In genomic region chr2:118658581-118659248, GRCh38 we compare ENCODE assay signal across 16 cellular contexts.
DNase-seq lines count a peak whose midpoint lies in the region; ATAC-seq and TF ChIP-seq lines count a peak whose summit lies in the region.
"Had no signal": no experiment of that assay in that cellular context is flagged by ENCODE, and none has a peak within 500 bp of the region (broad histone marks: within the 10 kb centered on the region; RNA-seq: fewer than 3 reads in every experiment).

No MANE protein-coding gene starts in this region.

- H3K4me3 Mint-ChIP-seq in MCF 10A (ENCODE audit: unreplicated experiment), result no peak overlapping the region
- H3K4me3 Mint-ChIP-seq: CD4-positive, alpha-beta memory T cell; H9 had no signal

- dilution Hi-C loops in mammary epithelial cell (cut with HindIII; ENCODE audit: low sequenced_read_pairs), result no loop called here

- H3K9me2 ChIP-seq in GM23248 (ENCODE audit: insufficient read depth), result no peaks in the 10 kb centered on the region

- H3K4me3 ChIP-seq in mammary epithelial cell (replicated peaks in 1 of 3; ENCODE audit: insufficient read depth in 1 of 3, low read depth in 2 of 3, low read length in 3 of 3) (no peak overlapping the region), GM23248 (no peak overlapping the region), esophagus muscularis mucosa (no peak overlapping the region)

- no peak for TF ChIP-seq EP300 in esophagus muscularis mucosa (IDR thresholded peaks at IDR 0.05)

- intact Hi-C loops in mammary epithelial cell (cut with micrococcal nuclease), result no loop called here
- intact Hi-C loops in MCF 10A (cut with micrococcal nuclease), result no loop called here
- intact Hi-C loops in esophagus muscularis mucosa (cut with DNase I), result no loop called here

- H3K9me3 ChIP-seq in mammary epithelial cell (replicated peaks; ENCODE audit: insufficient read depth, low read length), result no peaks in the 10 kb centered on the region
- no peaks in the 10 kb centered on the region for H3K9me3 ChIP-seq in GM23248 (ENCODE audit: low read depth)
- no peaks in the 10 kb centered on the region for H3K9me3 ChIP-seq in esophagus muscularis mucosa
- H3K9me3 ChIP-seq: BE2C had no signal

- H3K79me2 ChIP-seq in mammary epithelial cell (ENCODE audit: insufficient read depth, low read length) (no peaks in the 10 kb centered on the region), GM23248 (ENCODE audit: insufficient read depth) (no peaks in the 10 kb centered on the region)

- no peak overlapping the region for H3K27ac Mint-ChIP-seq in MCF 10A (ENCODE audit: low read depth, unreplicated experiment)
- H3K27ac Mint-ChIP-seq: CD4-positive, alpha-beta memory T cell; H9 had no signal

- no peaks in the 10 kb centered on the region for H3K27me3 Mint-ChIP-seq in MCF 10A (ENCODE audit: insufficient read depth, unreplicated experiment)

- POLR2A ChIA-PET in MCF 10A (lab: Yijun Ruan, JAX), result no interaction called here

- H3K36me3 Mint-ChIP-seq in MCF 10A (ENCODE audit: insufficient read depth, unreplicated experiment), result no peaks in the 10 kb centered on the region
- H3K36me3 Mint-ChIP-seq: CD4-positive, alpha-beta memory T cell had no signal

- H3K9me3 Mint-ChIP-seq in MCF 10A (ENCODE audit: unreplicated experiment), result no peaks in the 10 kb centered on the region
- H3K9me3 Mint-ChIP-seq: H9 had no signal

- H3F3A ChIP-seq in GM23248 (ENCODE audit: insufficient read depth), result peaks cover 20% of the 10 kb centered on the region

- in situ Hi-C loops in mammary epithelial cell (cut with MboI; ENCODE audit: low sequenced_read_pairs in 2 of 2), result no loop called here
- in situ Hi-C loops in GM23248 (cut with MboI), result no loop called here

- no peaks in the 10 kb centered on the region for H3K27me3 ChIP-seq in mammary epithelial cell (ENCODE audit: insufficient read depth, low read length)
- no peaks in the 10 kb centered on the region for H3K27me3 ChIP-seq in GM23248 (replicated peaks; ENCODE audit: insufficient read depth)
- H3K27me3 ChIP-seq in esophagus muscularis mucosa, result no peaks in the 10 kb centered on the region
- H3K27me3 ChIP-seq: BE2C had no signal

- TF ChIP-seq POLR2A in esophagus muscularis mucosa (IDR thresholded peaks at IDR 0.05; ENCODE audit: low read depth), result no peak

- no peaks in the 10 kb centered on the region for H3K4me1 Mint-ChIP-seq in MCF 10A (ENCODE audit: insufficient read depth, unreplicated experiment)
- H3K4me1 Mint-ChIP-seq: CD4-positive, alpha-beta memory T cell had no signal

- H2AFZ ChIP-seq in mammary epithelial cell (ENCODE audit: low read depth, low read length), result no peak overlapping the region
- H2AFZ ChIP-seq in GM23248, result no peak overlapping the region

- no peak for ATAC-seq in HG02610 (IDR thresholded peaks at IDR 0.05; ENCODE audit: unreplicated experiment)
- no peak for ATAC-seq in GM21737 (IDR thresholded peaks at IDR 0.05; ENCODE audit: unreplicated experiment)

- H3K4me1 ChIP-seq in mammary epithelial cell (ENCODE audit: insufficient read depth, low read length) (no peaks in the 10 kb centered on the region), GM23248 (ENCODE audit: insufficient read depth) (peaks cover 11% of the 10 kb centered on the region), esophagus muscularis mucosa (no peaks in the 10 kb centered on the region)
- H3K4me1 ChIP-seq: BE2C had no signal

- H3K9ac ChIP-seq in mammary epithelial cell (ENCODE audit: insufficient read depth, low read length), result no peak overlapping the region
- H3K9ac ChIP-seq in GM23248, result no peak overlapping the region

- no peaks in the 10 kb centered on the region for H4K20me1 ChIP-seq in mammary epithelial cell (ENCODE audit: insufficient read depth, low read length)
- H4K20me1 ChIP-seq in GM23248 (ENCODE audit: insufficient read depth), result no peaks in the 10 kb centered on the region

- H3K27ac ChIP-seq in mammary epithelial cell (ENCODE audit: insufficient read depth, low read depth, low read length), result no peak overlapping the region
- H3K27ac ChIP-seq in GM23248, result no peak overlapping the region
- H3K27ac ChIP-seq in esophagus muscularis mucosa (replicated peaks in 1 of 4), result no peak overlapping the region
- H3K27ac ChIP-seq: C4-2B, HL-60 had no signal

- DNase-seq in mammary epithelial cell, result peak; percentile 9
- no peak for DNase-seq in MCF 10A (ENCODE audit: unreplicated experiment)
- peak; percentile 62 for DNase-seq in GM23248
- peak; percentile 17 for DNase-seq in esophagus muscularis mucosa (ENCODE audit: extremely low spot score)
- no peak for DNase-seq in AG08396 (ENCODE audit: low spot score)
- DNase-seq: 8988T; BE2C; CD4-positive, alpha-beta memory T cell; DND-41; GOT3; H9; KBM-7 had no signal

- BruUV-seq in mammary epithelial cell (replicated peaks; lab: Mats Ljungman, UMichigan), result no TSS peak
- BruUV-seq in MCF 10A (replicated peaks; lab: Mats Ljungman, UMichigan), result no TSS peak

- H3K4me2 ChIP-seq in mammary epithelial cell (ENCODE audit: insufficient read depth, low read depth, low read length), result no peak overlapping the region
- H3K4me2 ChIP-seq in GM23248 (ENCODE audit: unreplicated experiment), result no peak overlapping the region

- TF ChIP-seq CTCF in mammary epithelial cell (conservative IDR thresholded peaks at IDR 0.05 in 1 of 2, IDR thresholded peaks at IDR 0.05 in 1 of 2; ENCODE audit: extremely low read depth in 1 of 2, insufficient read depth in 1 of 2, low read depth in 1 of 2, low read length in 2 of 2) (no peak), MCF 10A (IDR thresholded peaks at IDR 0.05; ENCODE audit: unreplicated experiment) (no peak), esophagus muscularis mucosa (IDR thresholded peaks at IDR 0.05) (no peak)

- H3K36me3 ChIP-seq in mammary epithelial cell (ENCODE audit: insufficient read depth, low read length), result no peaks in the 10 kb centered on the region
- no peaks in the 10 kb centered on the region for H3K36me3 ChIP-seq in GM23248 (ENCODE audit: low read depth)
- H3K36me3 ChIP-seq in esophagus muscularis mucosa, result no peaks in the 10 kb centered on the region
- H3K36me3 ChIP-seq: BE2C had no signal

- 64% methylated on average over 3 of the region's 3 CpGs for WGBS in mammary epithelial cell (ENCODE audit: low coverage, missing lambda C conversion rate)
- WGBS in GM23248 (ENCODE audit: low coverage in 1 of 2, low lambda C conversion rate in 2 of 2, missing lambda C conversion rate in 2 of 2), 2 experiments, result 28 to 35% methylated on average over 3 of the region's 3 CpGs
- WGBS in esophagus muscularis mucosa, result 78% methylated on average over 3 of the region's 3 CpGs

- CTCF ChIA-PET in mammary epithelial cell (lab: Charles Lee; ENCODE audit: low non-redundant PET), result no interaction called here
- CTCF ChIA-PET in MCF 10A (lab: Yijun Ruan, JAX), result interaction anchor here (0.6 kb wide), 1 partner anchor 195 kb away, joined by 3 read pairs; no protein-coding TSS in a partner anchor

Comparison
In these comparisons a context has a peak if more than half of its experiments do, and no peak if none do; other contexts are left out.
1. DNase-seq: peak in mammary epithelial cell (single experiment), GM23248 (single experiment) and esophagus muscularis mucosa (single experiment); none in MCF 10A (single experiment) and AG08396 (single experiment).